15 cellular contexts compared by ENCODE assay signal in genomic region chr1:238628130-238628529, GRCh38.
"Had no signal": no experiment of that assay in that cellular context is flagged by ENCODE, and none has a peak within 500 bp of the region (broad histone marks: within the 10 kb centered on the region; RNA-seq: fewer than 3 reads in every experiment).

No MANE protein-coding gene starts in this region.

- H2AFZ ChIP-seq: hepatocyte had no signal

- ATAC-seq: left cardiac atrium; natural killer cell treated with Interleukin-12 subunit alpha and Interleukin-12 subunit beta and Interleukin-15 and Interleukin-18, amount 100 ng/mL, for 72 hours; stimulated activated naive B cell treated with anti-CD40 and anti-IgM and Interleukin-4, amounts not matched to agents 10 μg/mL and 1 μg/mL and 100 μg/mL, for 72 hours had no signal

- H3K4me3 ChIP-seq: coronary artery, hepatocyte, thoracic aorta, upper lobe of left lung had no signal

- H3K4me1 ChIP-seq: upper lobe of left lung had no signal

- H3K36me3 ChIP-seq: neutrophil, thoracic aorta, upper lobe of left lung had no signal

- H3K4me2 ChIP-seq: hepatocyte had no signal

- DNase-seq: activated CD4-positive, alpha-beta T cell treated with anti-CD3 and anti-CD28 coated beads for 1 hour; activated T-cell treated with anti-CD3 and anti-CD28 coated beads for 4 hours; amygdala; left cardiac atrium; retina; stimulated activated naive B cell treated with anti-CD40 and anti-IgM and Interleukin-4, amounts not matched to agents 10 μg/mL and 1 μg/mL and 100 μg/mL, for 72 hours; SW 1271; T-helper 2 cell; upper lobe of left lung had no signal

- H3K27me3 ChIP-seq: hepatocyte, neutrophil, upper lobe of left lung had no signal

- H3K9me3 ChIP-seq: neutrophil, thoracic aorta, upper lobe of left lung had no signal

- H3K27ac ChIP-seq: coronary artery, hepatocyte, neutrophil, thoracic aorta, upper lobe of left lung, VCaP had no signal
